ENCODE assay signal across 8 cellular contexts in genomic region chr20:32524871-32525501, GRCh38.
DNase-seq lines count a peak whose midpoint lies in the region; ATAC-seq and TF ChIP-seq lines count a peak whose summit lies in the region.

No MANE protein-coding gene starts in this region.

- no peak overlapping the region for H3K4me3 ChIP-seq in Loucy (ENCODE audit: low read length, poor library complexity, severe bottlenecking)
- H3K4me3 ChIP-seq in breast epithelium = no peak overlapping the region

- H3K27ac ChIP-seq in breast epithelium = no peak overlapping the region

- intact Hi-C loops in breast epithelium (cut with DNase I; ENCODE audit: low total_unique reads) = loop anchor here (5.0 kb wide), 1 partner anchor 127 kb away; no protein-coding TSS in a partner anchor

- no peak for TF ChIP-seq POLR2A in breast epithelium (IDR thresholded peaks at IDR 0.05)

- peaks cover 6% of the 10 kb centered on the region for H4K20me1 ChIP-seq in Loucy (ENCODE audit: insufficient read depth, low read length, poor library complexity, severe bottlenecking)

- no peaks in the 10 kb centered on the region for H3K9me3 ChIP-seq in Loucy (ENCODE audit: insufficient read depth, low read depth, low read length)
- no peaks in the 10 kb centered on the region for H3K9me3 ChIP-seq in breast epithelium

- no peak overlapping the region for H2AFZ ChIP-seq in Loucy (ENCODE audit: low read length)

- peaks cover 75% of the 10 kb centered on the region for H3K4me1 ChIP-seq in Loucy (ENCODE audit: insufficient read depth, low read length, poor library complexity, severe bottlenecking)
- H3K4me1 ChIP-seq in breast epithelium = no peaks in the 10 kb centered on the region

- H3K36me3 ChIP-seq in Loucy (ENCODE audit: insufficient read depth, low read length) (peaks cover 52% of the 10 kb centered on the region; the same call in 1 of the 2 replicates), breast epithelium (no peaks in the 10 kb centered on the region)

- H3K9ac ChIP-seq in Loucy (ENCODE audit: low read depth, low read length, poor library complexity, severe bottlenecking) = peak overlapping the region; percentile 49

- no peaks in the 10 kb centered on the region for H3K9me2 ChIP-seq in Loucy (replicated peaks; ENCODE audit: low read depth, low read length)

- no peaks in the 10 kb centered on the region for H3F3A ChIP-seq in Loucy (ENCODE audit: low read depth)

- H3K27me3 ChIP-seq in Loucy (ENCODE audit: insufficient read depth, low read length, poor library complexity, severe bottlenecking) = no peaks in the 10 kb centered on the region
- H3K27me3 ChIP-seq in breast epithelium = no peaks in the 10 kb centered on the region

- TF ChIP-seq CTCF in Loucy (conservative IDR thresholded peaks at IDR 0.05; ENCODE audit: low read length) (no peak), breast epithelium (IDR thresholded peaks at IDR 0.05) (no peak)

- ATAC-seq in HG02642 (IDR thresholded peaks at IDR 0.05; ENCODE audit: poor library complexity, unreplicated experiment) = no peak
- no peak for ATAC-seq in HG02623 (IDR thresholded peaks at IDR 0.05; ENCODE audit: unreplicated experiment)
- ATAC-seq in HG03442 (IDR thresholded peaks at IDR 0.05; ENCODE audit: unreplicated experiment) = no peak
- no peak for ATAC-seq in GM21529 (IDR thresholded peaks at IDR 0.05; ENCODE audit: unreplicated experiment)

- DNase-seq in Ammon's horn (ENCODE audit: low spot score) (peak; percentile 84), breast epithelium (ENCODE audit: low spot score in 2 of 2) (peak; percentile 61 to 74), lung microvascular endothelial cell (ENCODE audit: low read depth in 2 of 2) (peak; percentile 37 to 72)

- H3K4me2 ChIP-seq in Loucy (ENCODE audit: low read depth, low read length, poor library complexity, severe bottlenecking) = no peak overlapping the region

- H3K79me2 ChIP-seq in Loucy (ENCODE audit: insufficient read depth, low read length) = peaks cover 82% of the 10 kb centered on the region
